ENCODE assay signal across 13 cellular contexts in genomic region chr14:92724516-92725340, GRCh38. TPM values are rescaled to one million over a fixed set of nuclear protein-coding genes. Genes with fewer than 3 reads are reported as not detected.
DNase-seq lines count a peak whose midpoint lies in the region; ATAC-seq and TF ChIP-seq lines count a peak whose summit lies in the region.
"Had no signal": no experiment of that assay in that cellular context is flagged by ENCODE, and none has a peak within 500 bp of the region (broad histone marks: within the 10 kb centered on the region; RNA-seq: fewer than 3 reads in every experiment).

No MANE protein-coding gene starts in this region.

- DNase-seq in NCI-H510A treated with DMSO at 0.1 percent for 48 hours (lab: John Stamatoyannopoulos, UW) (peak; percentile 18), NCI-H510A (lab: John Stamatoyannopoulos, UW) (no peak), cardiac muscle cell (ENCODE audit: low read depth in 1 of 2, low spot score in 1 of 2) (peak; percentile 32 to 77), transverse colon (peak; percentile 38), G401 (ENCODE audit: low spot score) (no peak)
- DNase-seq: 8988T; activated CD8-positive, alpha-beta memory T cell treated with anti-CD3 and anti-CD28 coated beads, Interleukin-2, amount 10 ng/mL, durations not matched to agents 7 days and 5 days; Calu3; effector memory CD8-positive, alpha-beta T cell; Peyer's patch had no signal

- intact Hi-C loops in transverse colon (cut with DNase I; ENCODE audit: low total_unique reads): no loop called here

- in situ Hi-C loops in transverse colon (cut with MboI; ENCODE audit: low pct_ligation_motif_present in 1 of 4, low pct_unique_long_range_greater_than_20kb in 1 of 4, low sequenced_read_pairs in 3 of 4): no loop called here
- in situ Hi-C loops in G401 (cut with HindIII; ENCODE audit: low sequenced_read_pairs): no loop called here

- no peak for TF ChIP-seq POLR2A in transverse colon (IDR thresholded peaks at IDR 0.05)

- ATAC-seq in HG03571 (IDR thresholded peaks at IDR 0.05; ENCODE audit: unreplicated experiment): no peak
- ATAC-seq in HG02973 (IDR thresholded peaks at IDR 0.05; ENCODE audit: unreplicated experiment): no peak
- ATAC-seq: activated CD8-positive, alpha-beta memory T cell treated with anti-CD3 and anti-CD28 coated beads, Interleukin-2, amount 10 ng/mL, durations not matched to agents 7 days and 5 days; effector memory CD8-positive, alpha-beta T cell had no signal

- TF ChIP-seq EP300 in transverse colon (IDR thresholded peaks at IDR 0.05; ENCODE audit: low read depth): no peak

- H3K4me3 ChIP-seq in cardiac muscle cell: no peak overlapping the region
- no peak overlapping the region for H3K4me3 ChIP-seq in mucosa of stomach (ENCODE audit: low read length)
- H3K4me3 ChIP-seq in transverse colon: no peak overlapping the region
- H3K4me3 ChIP-seq: Peyer's patch had no signal

- no peak for TF ChIP-seq CTCF in cardiac muscle cell (IDR thresholded peaks at IDR 0.05; ENCODE audit: low read depth, low read length)
- no peak for TF ChIP-seq CTCF in transverse colon (IDR thresholded peaks at IDR 0.05)

- H3K4me1 ChIP-seq in cardiac muscle cell (ENCODE audit: low read depth) (peaks cover 29% of the 10 kb centered on the region), mucosa of stomach (ENCODE audit: control insufficient read depth, insufficient read depth, low read length) (peaks cover 54% of the 10 kb centered on the region), transverse colon (peaks cover 31 to 58% (median 33%) of the 10 kb centered on the region in 4 donors)

- 64 to 81% methylated on average over 7 to 14 of the region's 14 CpGs for WGBS in transverse colon (ENCODE audit: low coverage in 1 of 2), 2 donors

- H3K9ac ChIP-seq in mucosa of stomach (ENCODE audit: low read length): peak overlapping the region; percentile 8

- H3K27ac ChIP-seq in cardiac muscle cell (peak overlapping the region; percentile 91), transverse colon (peak overlapping the region; percentile 75 to 85 (median 81))

- peaks cover 5% of the 10 kb centered on the region for H3K36me3 ChIP-seq in cardiac muscle cell
- no peaks in the 10 kb centered on the region for H3K36me3 ChIP-seq in mucosa of stomach (ENCODE audit: control insufficient read depth, insufficient read depth, low read length)
- no peaks in the 10 kb centered on the region for H3K36me3 ChIP-seq in transverse colon
- H3K36me3 ChIP-seq: Peyer's patch had no signal

- no peaks in the 10 kb centered on the region for H3K9me3 ChIP-seq in cardiac muscle cell (ENCODE audit: low read depth)
- no peaks in the 10 kb centered on the region for H3K9me3 ChIP-seq in mucosa of stomach (ENCODE audit: control insufficient read depth, low read length)
- H3K9me3 ChIP-seq in transverse colon: no peaks in the 10 kb centered on the region
- H3K9me3 ChIP-seq: Peyer's patch had no signal

- H3K27me3 ChIP-seq in cardiac muscle cell (no peaks in the 10 kb centered on the region), mucosa of stomach (ENCODE audit: control insufficient read depth, insufficient read depth, low read length) (no peaks in the 10 kb centered on the region), transverse colon (no peaks in the 10 kb centered on the region)
- H3K27me3 ChIP-seq: Peyer's patch had no signal

RNA-seq across cellular contexts. Expression of gene LGMN, which starts 23.7 kb away (rescaled TPM):
- total RNA-seq in cardiac muscle cell (243 and 244 TPM in 2 replicates), transverse colon (100 to 1,000 TPM in 1 of 4 donors, 10 to 100 TPM in 3; 26.5 to 103 (median 57.2) TPM)
- 205 and 275 TPM in 2 replicates for polyA plus RNA-seq in cardiac muscle cell
- total RNA-seq in G401 (2014; rRNA removed; shearing (Covaris generic)): 51.2 and 80.3 TPM in 2 replicates

Comparison
In these comparisons a context has a peak if more than half of its experiments do, and no peak if none do; other contexts are left out.
1. DNase-seq: peak in NCI-H510A treated with DMSO at 0.1 percent for 48 hours (single experiment), cardiac muscle cell (2 of 2) and transverse colon (single experiment); none in NCI-H510A (single experiment) and G401 (single experiment).